8 cellular contexts compared by ENCODE assay signal in genomic region chr15:63093486-63094205, GRCh38. TPM values are rescaled to one million over a fixed set of nuclear protein-coding genes. Genes with fewer than 3 reads are reported as not detected.
DNase-seq lines count a peak whose midpoint lies in the region; ATAC-seq and TF ChIP-seq lines count a peak whose summit lies in the region.

No MANE protein-coding gene starts in this region.

- H3K4me3 ChIP-seq in adrenal gland = no peak overlapping the region

- H3K27ac ChIP-seq in adrenal gland = no peak overlapping the region

- H3K4me1 ChIP-seq in adrenal gland (replicated peaks in 1 of 2) = peaks cover 0 to 5% of the 10 kb centered on the region in 2 donors

- DNase-seq in 8988T (peak; percentile 29), NCI-H146 treated with DMSO at 0.1 percent for 48 hours (lab: John Stamatoyannopoulos, UW; ENCODE audit: unreplicated experiment) (peak; percentile 59), T-helper 1 cell (peak; percentile 25 to 68 (median 56)), adrenal gland (peak; percentile 78 to 94 (median 86)), left ventricle myocardium superior (peak; percentile 80), sciatic nerve (ENCODE audit: low spot score) (peak; percentile 91)

- 19 to 25% (median 22%) methylated on average over 6 of the region's 6 CpGs for WGBS in adrenal gland, 4 donors

- TF ChIP-seq CTCF in adrenal gland (IDR thresholded peaks at IDR 0.05) = peak; percentile 61 to 95 (median 93)

- H3K36me3 ChIP-seq in adrenal gland (replicated peaks in 1 of 2) = no peaks in the 10 kb centered on the region

- no peak for TF ChIP-seq POLR2A in adrenal gland (IDR thresholded peaks at IDR 0.05)

- intact Hi-C loops in adrenal gland (cut with DNase I) (loop anchor here (5.0 to 10.0 kb wide), 3 partner anchors 46 to 311 kb away; no protein-coding TSS in a partner anchor), left ventricle myocardium superior (cut with micrococcal nuclease) (loop anchor here (5.0 to 10.0 kb wide), 3 partner anchors 46 to 309 kb away; no protein-coding TSS in a partner anchor), sciatic nerve (cut with DNase I) (loop anchor here (5.0 to 10.0 kb wide), 3 partner anchors 46 to 309 kb away; no protein-coding TSS in a partner anchor)

- no peaks in the 10 kb centered on the region for H3K27me3 ChIP-seq in adrenal gland

- no peaks in the 10 kb centered on the region for H3K9me3 ChIP-seq in adrenal gland (replicated peaks in 1 of 3)

- ATAC-seq in GM18502 (IDR thresholded peaks at IDR 0.05; ENCODE audit: poor library complexity, unreplicated experiment) (peak; percentile 49), left ventricle myocardium superior (peak; percentile 93), sciatic nerve (peak; percentile 91), GM19397 (IDR thresholded peaks at IDR 0.05; ENCODE audit: unreplicated experiment) (no peak)

RNA-seq across cellular contexts. Expression of gene LACTB, which starts 28.0 kb away (rescaled TPM):
- total RNA-seq in adrenal gland (10 to 100 TPM; 25.3 to 41.2 (median 33.4) TPM), left ventricle myocardium superior (26.0 TPM), sciatic nerve (16.8 TPM)
- 10 to 100 TPM; 15.4 to 68.2 (median 19.7) TPM for polyA plus RNA-seq in adrenal gland

RNA-seq across cellular contexts. Expression of gene TPM1, which starts 51.1 kb away (rescaled TPM):
- total RNA-seq in adrenal gland (100 to 1,000 TPM in 6 of 8 donors, 10 to 100 TPM in 2; 81.8 to 217 (median 157) TPM), left ventricle myocardium superior (14,056 TPM), sciatic nerve (396 TPM)
- 100 to 1,000 TPM; 162 to 246 (median 205) TPM for polyA plus RNA-seq in adrenal gland

Comparison
In these comparisons a context has a peak if more than half of its experiments do, and no peak if none do; other contexts are left out.
1. DNase-seq: peak in every context shown above with its lines; median percentile 91 in sciatic nerve; 86 in adrenal gland; 80 in left ventricle myocardium superior; 59 in NCI-H146 treated with DMSO at 0.1 percent for 48 hours; 56 in T-helper 1 cell; 29 in 8988T.
2. RNA of gene TPM1, which starts 51.1 kb away (total RNA-seq): 14,056 TPM in left ventricle myocardium superior (single experiment); 396 TPM in sciatic nerve (single experiment) and 81.8 to 217 TPM in adrenal gland; every median in the first group is over 10 times any median in the second.